In genomic region chr5:151144275-151144674, GRCh38 we compare ENCODE assay signal across 17 cellular contexts. TPM values are rescaled to one million over a fixed set of nuclear protein-coding genes. Genes with fewer than 3 reads are reported as not detected.
A peak's percentile ranks its signal among the peaks of the same experiment; 100 is the strongest.
DNase-seq lines count a peak whose midpoint lies in the region; ATAC-seq, FAIRE-seq and TF ChIP-seq lines count a peak whose summit lies in the region.
"Had no signal": no experiment of that assay in that cellular context is flagged by ENCODE, and none has a peak within 500 bp of the region (broad histone marks: within the 10 kb centered on the region; RNA-seq: fewer than 3 reads in every experiment).

No MANE protein-coding gene starts in this region.

- no peaks in the 10 kb centered on the region for H3K9me3 Mint-ChIP-seq in WTC11
- no peaks in the 10 kb centered on the region for H3K9me3 Mint-ChIP-seq in endodermal cell
- H3K9me3 Mint-ChIP-seq in stimulated activated naive B cell treated with anti-CD40 and anti-IgM and Interleukin-4, amounts not matched to agents 10 μg/mL and 1 μg/mL and 100 μg/mL, for 72 hours = no peaks in the 10 kb centered on the region

- CTCF ChIA-PET in WTC11 (lab: Charles Lee) = interaction anchor here (1.1 to 5.2 kb wide), 3 partner anchors 18 to 29 kb away, joined by 5 to 51 read pairs (median 6); no protein-coding TSS in a partner anchor

- WGBS in endodermal cell (ENCODE audit: insufficient coverage in 1 of 2, insufficient read length in 1 of 2), 2 experiments = 87 to 96% methylated on average over 3 to 5 of the region's 6 CpGs
- WGBS in small intestine, 3 donors = 73 to 89% (median 87%) methylated on average over 6 of the region's 6 CpGs

- TF ChIP-seq CTCF in WTC11 (IDR thresholded peaks at IDR 0.05) (no peak), endodermal cell (conservative IDR thresholded peaks at IDR 0.05) (no peak)

- no peak overlapping the region for H3K9ac ChIP-seq in endodermal cell (ENCODE audit: extremely low read depth, low read length, poor library complexity, severe bottlenecking)

- peak overlapping the region; percentile 5; the same call in 1 of the 2 replicates for H3K27ac Mint-ChIP-seq in WTC11
- peak overlapping the region; percentile 15 for H3K27ac Mint-ChIP-seq in endodermal cell
- H3K27ac Mint-ChIP-seq in stimulated activated naive B cell treated with anti-CD40 and anti-IgM and Interleukin-4, amounts not matched to agents 10 μg/mL and 1 μg/mL and 100 μg/mL, for 72 hours = peak overlapping the region; percentile 77

- POLR2A ChIA-PET in WTC11 (lab: Charles Lee) = no interaction called here

- H3K36me3 ChIP-seq in endodermal cell (ENCODE audit: control insufficient read depth, insufficient read depth, low read length) (peaks cover 90% of the 10 kb centered on the region), small intestine (ENCODE audit: control insufficient read depth in 2 of 2, insufficient read depth in 2 of 2, low read length in 2 of 2) (no peaks in the 10 kb centered on the region)

- H3K9me3 ChIP-seq in endodermal cell (ENCODE audit: control insufficient read depth, low read length) (no peaks in the 10 kb centered on the region), small intestine (ENCODE audit: control insufficient read depth, low read depth) (no peaks in the 10 kb centered on the region)
- H3K9me3 ChIP-seq: right lobe of liver had no signal

- no peak overlapping the region for H3K4me3 Mint-ChIP-seq in WTC11
- H3K4me3 Mint-ChIP-seq in endodermal cell = no peak overlapping the region
- no peak overlapping the region for H3K4me3 Mint-ChIP-seq in stimulated activated naive B cell treated with anti-CD40 and anti-IgM and Interleukin-4, amounts not matched to agents 10 μg/mL and 1 μg/mL and 100 μg/mL, for 72 hours

- H3K36me3 Mint-ChIP-seq in WTC11 (peaks cover 5% of the 10 kb centered on the region), endodermal cell (ENCODE audit: low read depth) (peaks cover 46% of the 10 kb centered on the region)
- H3K36me3 Mint-ChIP-seq in stimulated activated naive B cell treated with anti-CD40 and anti-IgM and Interleukin-4, amounts not matched to agents 10 μg/mL and 1 μg/mL and 100 μg/mL, for 72 hours = peaks cover 61 to 81% of the 10 kb centered on the region in 2 donors

- H3K4me1 Mint-ChIP-seq in WTC11 (peaks cover 18% of the 10 kb centered on the region), endodermal cell (peaks cover 20% of the 10 kb centered on the region)
- H3K4me1 Mint-ChIP-seq in stimulated activated naive B cell treated with anti-CD40 and anti-IgM and Interleukin-4, amounts not matched to agents 10 μg/mL and 1 μg/mL and 100 μg/mL, for 72 hours = peaks cover 72 to 88% of the 10 kb centered on the region in 2 donors

- H3K27me3 Mint-ChIP-seq in WTC11 (ENCODE audit: low read depth) (no peaks in the 10 kb centered on the region), endodermal cell (ENCODE audit: insufficient read depth) (no peaks in the 10 kb centered on the region)
- H3K27me3 Mint-ChIP-seq in stimulated activated naive B cell treated with anti-CD40 and anti-IgM and Interleukin-4, amounts not matched to agents 10 μg/mL and 1 μg/mL and 100 μg/mL, for 72 hours = no peaks in the 10 kb centered on the region

- H3K4me3 ChIP-seq in endodermal cell (ENCODE audit: low read length) = no peak overlapping the region
- H3K4me3 ChIP-seq in small intestine (ENCODE audit: low read depth in 1 of 2, low read length in 2 of 2) = no peak overlapping the region
- H3K4me3 ChIP-seq: right lobe of liver had no signal

- peak; percentile 36 to 37 for DNase-seq in stimulated activated CD4-positive, alpha-beta T cell treated with anti-CD3 and anti-CD28 coated beads, Interleukin-4, amount 100 ng/mL, for 4 hours
- no peak for DNase-seq in stimulated activated CD4-positive, alpha-beta T cell treated with anti-CD3 and anti-CD28 coated beads, Interleukin-2, amount 100 ng/mL, for 48 hours
- DNase-seq in WTC11 (ENCODE audit: low spot score) (no peak), endodermal cell (no peak), small intestine (no peak)
- no peak for DNase-seq in stimulated activated naive B cell treated with anti-CD40 and anti-IgM and Interleukin-4, amounts not matched to agents 10 μg/mL and 1 μg/mL and 100 μg/mL, for 72 hours
- DNase-seq: activated CD8-positive, alpha-beta memory T cell treated with anti-CD3 and anti-CD28 coated beads for 24 hours; foreskin keratinocyte; H7; midbrain; MV-4-11; NCI-H2029; occipital lobe; right lobe of liver had no signal

- H3K27me3 ChIP-seq in endodermal cell (ENCODE audit: control insufficient read depth, insufficient read depth, low read length, poor library complexity, severe bottlenecking) = no peaks in the 10 kb centered on the region
- H3K27me3 ChIP-seq in small intestine (ENCODE audit: control insufficient read depth in 2 of 2, insufficient read depth in 2 of 2, low read length in 2 of 2) = no peaks in the 10 kb centered on the region
- H3K27me3 ChIP-seq: foreskin keratinocyte, right lobe of liver had no signal

- ATAC-seq in WTC11 (no peak), HG03025 (IDR thresholded peaks at IDR 0.05; ENCODE audit: low FRiP score, unreplicated experiment) (no peak)
- no peak for ATAC-seq in stimulated activated naive B cell treated with anti-CD40 and anti-IgM and Interleukin-4, amounts not matched to agents 10 μg/mL and 1 μg/mL and 100 μg/mL, for 72 hours (replicated peaks)
- ATAC-seq: foreskin keratinocyte, right lobe of liver had no signal

- H3K4me1 ChIP-seq in endodermal cell (ENCODE audit: control insufficient read depth, insufficient read depth, low read length) (peaks cover 12% of the 10 kb centered on the region), small intestine (ENCODE audit: control insufficient read depth in 2 of 2, insufficient read depth in 1 of 2, low read depth in 1 of 2, low read length in 1 of 2) (peaks cover 0 to 4% of the 10 kb centered on the region in 2 donors)
- H3K4me1 ChIP-seq: foreskin keratinocyte had no signal

- no peak for FAIRE-seq in small intestine (lab: Jason Lieb, UNC)

- H3K27ac ChIP-seq in endodermal cell (ENCODE audit: low read depth, low read length) (no peak overlapping the region), small intestine (ENCODE audit: low read depth in 1 of 2, low read length in 1 of 2) (no peak overlapping the region)
- H3K27ac ChIP-seq: epithelial cell of prostate, foreskin keratinocyte, right lobe of liver, RWPE1 had no signal

TF ChIP-seq in WTC11, 78 proteins besides CTCF, POLR2A, EP300 and RAD21:
- TF ChIP-seq NFE2L1 (CRISPR knock-in tag; IDR thresholded peaks at IDR 0.05) (no peak), ZNF281 (CRISPR knock-in tag; IDR thresholded peaks at IDR 0.05) (no peak), ZNF138 (CRISPR knock-in tag; conservative IDR thresholded peaks at IDR 0.05) (no peak), IRF1 (CRISPR knock-in tag; IDR thresholded peaks at IDR 0.05) (no peak), ZNF317 (CRISPR knock-in tag; IDR thresholded peaks at IDR 0.05; ENCODE audit: borderline replicate concordance, low read depth) (no peak), ATF1 (CRISPR knock-in tag; IDR thresholded peaks at IDR 0.05) (no peak), EMX1 (CRISPR knock-in tag; IDR thresholded peaks at IDR 0.05) (no peak), NR2C2 (CRISPR knock-in tag; IDR thresholded peaks at IDR 0.05) (no peak)

RNA-seq across cellular contexts. Expression of gene ANXA6, which starts 13.3 kb away (rescaled TPM):
- 92.8 to 95.4 TPM (median 92.9 TPM) in 3 replicates for total RNA-seq in WTC11 (2021)
- total RNA-seq in endodermal cell = 100 to 1,000 TPM; 204 to 235 TPM
- polyA plus RNA-seq in endodermal cell (2013, experiment 1 of 2) = 167 TPM
- polyA plus RNA-seq in endodermal cell (2013, experiment 2 of 2) = 184 TPM
- polyA plus RNA-seq in small intestine = 10 to 100 TPM in 2 of 3 donors, 1 to 10 TPM in 1; 7.2 to 68.2 (median 25.1) TPM

Comparison
In these comparisons a context has a peak if more than half of its experiments do, and no peak if none do; other contexts are left out.
1. DNase-seq: peak in stimulated activated CD4-positive, alpha-beta T cell treated with anti-CD3 and anti-CD28 coated beads, Interleukin-4, amount 100 ng/mL, for 4 hours (2 of 2); none in stimulated activated CD4-positive, alpha-beta T cell treated with anti-CD3 and anti-CD28 coated beads, Interleukin-2, amount 100 ng/mL, for 48 hours (0 of 2), WTC11 (single experiment), endodermal cell (single experiment), stimulated activated naive B cell treated with anti-CD40 and anti-IgM and Interleukin-4, amounts not matched to agents 10 μg/mL and 1 μg/mL and 100 μg/mL, for 72 hours (single experiment) and small intestine (single experiment).
2. H3K27ac Mint-ChIP-seq: peak in every context shown above with its lines; median percentile 77 in stimulated activated naive B cell treated with anti-CD40 and anti-IgM and Interleukin-4, amounts not matched to agents 10 μg/mL and 1 μg/mL and 100 μg/mL, for 72 hours; 15 in endodermal cell; 5 in WTC11.